In genomic region chr9:97368964-97369363, GRCh38 we compare ENCODE assay signal across 7 cellular contexts.
"Had no signal": no experiment of that assay in that cellular context is flagged by ENCODE, and none has a peak within 500 bp of the region (broad histone marks: within the 10 kb centered on the region; RNA-seq: fewer than 3 reads in every experiment).

No MANE protein-coding gene starts in this region.

- ATAC-seq: HCT116 had no signal

- H2AFZ ChIP-seq: GM23248 had no signal

- H3K9me3 ChIP-seq: HAP-1 had no signal

- H3K36me3 ChIP-seq: HAP-1 had no signal

- H3K27me3 Mint-ChIP-seq: IgD-negative memory B cell had no signal

- DNase-seq: GM23248, GOT3, H7, KG1 had no signal

- H3K27ac ChIP-seq: GM23248 had no signal

- H3K9ac ChIP-seq: GM23248 had no signal

- H3K4me1 ChIP-seq: HAP-1 had no signal

- H3K4me3 ChIP-seq: GM23248, HAP-1 had no signal
